25 cellular contexts compared by ENCODE assay signal in genomic region chr12:1551496-1551895, GRCh38.
"Had no signal": no experiment of that assay in that cellular context is flagged by ENCODE, and none has a peak within 500 bp of the region (broad histone marks: within the 10 kb centered on the region; RNA-seq: fewer than 3 reads in every experiment).

No MANE protein-coding gene starts in this region.

- H3K9me3 ChIP-seq: left lung, lower lobe of right lung, mucosa of descending colon, right atrium auricular region, testis, transverse colon had no signal

- ATAC-seq: heart left ventricle; left lung; lower lobe of right lung; mucosa of descending colon; stimulated activated naive CD8-positive, alpha-beta T cell treated with anti-CD3 and anti-CD28 coated beads, Interleukin-15, Interleukin-2, amounts not matched to agents 100 U/mL and 50 U/mL, for 24 hours had no signal

- H3K4me3 ChIP-seq: heart left ventricle, left lung, lower lobe of right lung, mucosa of descending colon, right atrium auricular region, testis, transverse colon had no signal

- DNase-seq: activated CD4-positive, alpha-beta T cell treated with anti-CD3 and anti-CD28 coated beads for 4 hours; activated CD4-positive, alpha-beta T cell treated with anti-CD3 and anti-CD28 coated beads, Interleukin-2, amount 50 U/mL, for 48 hours; activated CD4-positive, CD25-positive, alpha-beta regulatory T cell; activated CD8-positive, alpha-beta memory T cell treated with anti-CD3 and anti-CD28 coated beads for 24 hours; activated gamma-delta T cell treated with Interleukin-2 at 50 U/mL for 16 hours; activated naive CD4-positive, alpha-beta T cell treated with anti-CD3 and anti-CD28 coated beads, Interleukin-2, amount 50 U/mL, for 16 hours; amniotic stem cell; brain microvascular endothelial cell; caudate nucleus; cortex of kidney; foreskin keratinocyte; heart left ventricle; left lung; lower lobe of right lung; mesenchymal stem cell; mucosa of descending colon; naive B cell; occipital lobe; stimulated activated CD4-positive, alpha-beta T cell treated with anti-CD3 and anti-CD28 coated beads, Interleukin-15, amount 100 ng/mL, for 24 hours; stimulated activated CD4-positive, alpha-beta T cell treated with anti-CD3 and anti-CD28 coated beads, Interleukin-2, amount 100 ng/mL, for 24 hours; stimulated activated naive CD8-positive, alpha-beta T cell treated with anti-CD3 and anti-CD28 coated beads, Interleukin-15, Interleukin-2, amounts not matched to agents 100 U/mL and 50 U/mL, for 24 hours; T-helper 1 cell; testis; transverse colon had no signal

- H3K27ac ChIP-seq: brain microvascular endothelial cell, foreskin keratinocyte, heart left ventricle, left lung, lower lobe of right lung, right atrium auricular region, testis had no signal

- H3K27me3 ChIP-seq: brain microvascular endothelial cell, foreskin keratinocyte, heart left ventricle, left lung, right atrium auricular region, testis, transverse colon had no signal

- H3K4me1 ChIP-seq: foreskin keratinocyte, heart left ventricle, left lung, lower lobe of right lung, right atrium auricular region, testis had no signal

- H3K36me3 ChIP-seq: brain microvascular endothelial cell, heart left ventricle, left lung, lower lobe of right lung, right atrium auricular region, transverse colon had no signal
